10 cellular contexts compared by ENCODE assay signal in the genomic region with DNA sequence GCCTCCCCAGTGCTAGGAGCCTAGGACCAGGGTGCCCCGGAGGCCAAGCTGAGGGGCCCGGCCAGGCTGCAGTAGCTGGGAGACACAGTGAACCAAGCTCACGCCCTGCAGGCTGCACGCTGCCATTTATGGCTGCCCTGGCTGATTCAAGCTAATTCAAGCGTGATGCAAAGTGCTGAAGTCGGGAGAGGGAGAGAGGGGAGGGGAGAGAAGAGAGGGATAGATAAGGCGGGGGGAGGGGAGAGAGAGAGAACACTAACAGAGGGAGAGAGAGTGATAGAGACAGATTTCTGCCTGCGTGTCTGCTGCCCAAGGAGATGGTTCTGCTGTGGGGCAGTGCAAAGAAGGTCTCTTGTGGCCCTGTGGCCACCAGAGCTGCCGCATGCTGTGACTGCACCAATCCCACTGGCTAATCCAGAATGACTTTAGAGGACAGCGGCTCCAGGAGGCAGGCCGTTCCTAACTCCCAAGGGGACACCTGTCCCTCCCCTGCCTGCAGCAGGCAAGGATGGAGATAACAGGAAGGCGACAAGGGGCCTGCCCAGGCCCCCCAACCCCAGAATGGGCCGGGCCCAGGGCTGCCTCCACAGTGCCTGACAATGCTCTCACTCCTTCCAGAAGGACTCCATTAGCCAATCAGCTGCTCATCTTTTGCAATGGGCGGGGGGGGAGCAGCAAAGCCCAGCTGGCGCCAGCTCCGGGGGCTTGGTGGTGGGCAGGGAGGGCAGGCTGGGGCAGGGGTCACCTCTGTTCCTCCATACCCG. TPM values are rescaled to one million over a fixed set of nuclear protein-coding genes. Genes with fewer than 3 reads are reported as not detected.
DNase-seq lines count a peak whose midpoint lies in the region; ATAC-seq and TF ChIP-seq lines count a peak whose summit lies in the region.
"Had no signal": no experiment of that assay in that cellular context is flagged by ENCODE, and none has a peak within 500 bp of the region (broad histone marks: within the 10 kb centered on the region; RNA-seq: fewer than 3 reads in every experiment).

No MANE protein-coding gene starts in this region.

- CTCF ChIA-PET in SK-N-SH (lab: Yijun Ruan, JAX), result interaction anchor here (0.7 to 8.3 kb wide), 19 partner anchors 10 to 389 kb away, joined by 3 to 69 read pairs (median 4); a partner anchor contains a TSS
- CTCF ChIA-PET in activated CD4-positive, alpha-beta T cell treated with anti-CD3 and anti-CD28 coated beads, Interleukin-2, amount 10 ng/mL, durations not matched to agents 7 days and 5 days (lab: Charles Lee), result interaction anchor here (0.5 to 2.4 kb wide), 4 partner anchors 10 to 565 kb away, joined by 3 to 10 read pairs (median 4); no protein-coding TSS in a partner anchor

- peak overlapping the region; percentile 34; the same call in 1 of the 2 replicates for H3K4me3 Mint-ChIP-seq in HFFc6
- H3K4me3 Mint-ChIP-seq in activated CD4-positive, alpha-beta T cell treated with anti-CD3 and anti-CD28 coated beads, Interleukin-2, amount 10 ng/mL, durations not matched to agents 7 days and 5 days, result no peak overlapping the region

- H3F3A ChIP-seq in SK-N-SH (replicated peaks; ENCODE audit: insufficient read depth), result peaks cover 24% of the 10 kb centered on the region

- H3K9me3 Mint-ChIP-seq in HFFc6, result no peaks in the 10 kb centered on the region
- no peaks in the 10 kb centered on the region for H3K9me3 Mint-ChIP-seq in activated CD4-positive, alpha-beta T cell treated with anti-CD3 and anti-CD28 coated beads, Interleukin-2, amount 10 ng/mL, durations not matched to agents 7 days and 5 days

- DNase-seq in HFFc6 (no peak), SK-N-SH (peak; percentile 86), heart right ventricle (no peak), NOMO-1 (lab: John Stamatoyannopoulos, UW; ENCODE audit: unreplicated experiment in 2 of 2) (no peak)
- no peak for DNase-seq in activated CD4-positive, alpha-beta T cell treated with anti-CD3 and anti-CD28 coated beads, Interleukin-2, amount 10 ng/mL, durations not matched to agents 7 days and 5 days
- DNase-seq: foreskin keratinocyte; stimulated activated CD4-positive, alpha-beta T cell treated with anti-CD3 and anti-CD28 coated beads, Interleukin-2, amount 100 ng/mL, for 24 hours had no signal

- POLR2A ChIA-PET in SK-N-SH (lab: Yijun Ruan, JAX), result interaction anchor here (0.6 to 1.9 kb wide), 12 partner anchors 9 to 1705 kb away, joined by 3 to 8 read pairs (median 4); a partner anchor contains a TSS
- POLR2A ChIA-PET in activated CD4-positive, alpha-beta T cell treated with anti-CD3 and anti-CD28 coated beads, Interleukin-2, amount 10 ng/mL, durations not matched to agents 7 days and 5 days (lab: Charles Lee), result no interaction called here

- no peak for TF ChIP-seq CTCF in HFFc6 (IDR thresholded peaks at IDR 0.05)
- no peak for TF ChIP-seq CTCF in SK-N-SH (IDR thresholded peaks at IDR 0.05)
- TF ChIP-seq CTCF in heart right ventricle (IDR thresholded peaks at IDR 0.05), result no peak

- no peak overlapping the region for H3K4me2 ChIP-seq in SK-N-SH
- H3K4me2 ChIP-seq in skeletal muscle satellite cell (ENCODE audit: low read length), result peak overlapping the region; percentile 65

- WGBS in SK-N-SH (ENCODE audit: low lambda C conversion rate), result 67% methylated on average over 15 of the region's 17 CpGs
- 23 to 32% methylated on average over 17 of the region's 17 CpGs for WGBS in heart right ventricle, 2 donors

- H3K27ac ChIP-seq in SK-N-SH (ENCODE audit: low read depth in 2 of 2, low read length in 1 of 2), result peak overlapping the region in 1 of 2 experiments; percentile 78; a peak in 2 of 4 replicates
- H3K27ac ChIP-seq in heart right ventricle, result peak overlapping the region; percentile 88 to 99 (median 96)
- H3K27ac ChIP-seq: foreskin keratinocyte had no signal

- no peaks in the 10 kb centered on the region for H3K27me3 ChIP-seq in SK-N-SH (ENCODE audit: insufficient read depth)
- H3K27me3 ChIP-seq in heart right ventricle, result no peaks in the 10 kb centered on the region
- H3K27me3 ChIP-seq in skeletal muscle satellite cell (ENCODE audit: control insufficient read depth, insufficient read depth, low read length), result no peaks in the 10 kb centered on the region
- H3K27me3 ChIP-seq: foreskin keratinocyte had no signal

- no peak overlapping the region for H3K27ac Mint-ChIP-seq in HFFc6
- no peak overlapping the region for H3K27ac Mint-ChIP-seq in activated CD4-positive, alpha-beta T cell treated with anti-CD3 and anti-CD28 coated beads, Interleukin-2, amount 10 ng/mL, durations not matched to agents 7 days and 5 days

- H3K36me3 ChIP-seq in SK-N-SH (replicated peaks in 1 of 2; ENCODE audit: control insufficient read depth in 1 of 2, insufficient read depth in 2 of 2, low read length in 1 of 2), result peaks cover 0 to 5% of the 10 kb centered on the region in 2 experiments
- H3K36me3 ChIP-seq in heart right ventricle, result peaks cover 0 to 10% (median 0%) of the 10 kb centered on the region in 9 donors
- no peaks in the 10 kb centered on the region for H3K36me3 ChIP-seq in skeletal muscle satellite cell (ENCODE audit: insufficient read depth, low read length)

- H3K36me3 Mint-ChIP-seq in HFFc6 (ENCODE audit: low read depth), result peaks cover 6% of the 10 kb centered on the region; the same call in 1 of the 2 replicates
- no peaks in the 10 kb centered on the region for H3K36me3 Mint-ChIP-seq in activated CD4-positive, alpha-beta T cell treated with anti-CD3 and anti-CD28 coated beads, Interleukin-2, amount 10 ng/mL, durations not matched to agents 7 days and 5 days (ENCODE audit: low read depth)

- H3K4me3 ChIP-seq in SK-N-SH (ENCODE audit: low read depth in 2 of 2, low read length in 1 of 2) (no peak overlapping the region), heart right ventricle (peak overlapping the region in 2 of 10 donors; percentile 5 to 6), skeletal muscle satellite cell (ENCODE audit: low read length) (peak overlapping the region; percentile 43)

- no peaks in the 10 kb centered on the region for H3K9me2 ChIP-seq in SK-N-SH

- TF ChIP-seq EP300 in SK-N-SH (IDR thresholded peaks at IDR 0.05; ENCODE audit: borderline replicate concordance in 1 of 2, low read depth in 1 of 2, low read length in 1 of 2), result no peak

- peaks cover 64% of the 10 kb centered on the region for H4K20me1 ChIP-seq in SK-N-SH (ENCODE audit: insufficient read depth)

- peaks cover 100% of the 10 kb centered on the region for H3K79me2 ChIP-seq in SK-N-SH (ENCODE audit: insufficient read depth)

- H2AFZ ChIP-seq in SK-N-SH (ENCODE audit: low read depth), result no peak overlapping the region

- H3K4me1 Mint-ChIP-seq in HFFc6 (ENCODE audit: low read depth), result peaks cover 60% of the 10 kb centered on the region
- H3K4me1 Mint-ChIP-seq in activated CD4-positive, alpha-beta T cell treated with anti-CD3 and anti-CD28 coated beads, Interleukin-2, amount 10 ng/mL, durations not matched to agents 7 days and 5 days, result peaks cover 30% of the 10 kb centered on the region

- H3K4me1 ChIP-seq in SK-N-SH (ENCODE audit: control insufficient read depth in 1 of 2, insufficient read depth in 2 of 2, low read depth in 1 of 2, low read length in 1 of 2), result peaks cover 26 to 45% of the 10 kb centered on the region in 2 experiments
- H3K4me1 ChIP-seq in heart right ventricle, result peaks cover 43 to 100% (median 88%) of the 10 kb centered on the region in 9 donors
- peaks cover 84% of the 10 kb centered on the region for H3K4me1 ChIP-seq in skeletal muscle satellite cell (ENCODE audit: control insufficient read depth, insufficient read depth, low read length)

- H3K27me3 Mint-ChIP-seq in HFFc6 (ENCODE audit: insufficient read depth), result peaks cover 4% of the 10 kb centered on the region
- no peaks in the 10 kb centered on the region for H3K27me3 Mint-ChIP-seq in activated CD4-positive, alpha-beta T cell treated with anti-CD3 and anti-CD28 coated beads, Interleukin-2, amount 10 ng/mL, durations not matched to agents 7 days and 5 days

- TF ChIP-seq RAD21 in SK-N-SH (IDR thresholded peaks at IDR 0.05; ENCODE audit: low read length), result no peak

- H3K9me3 ChIP-seq in SK-N-SH, result no peaks in the 10 kb centered on the region
- H3K9me3 ChIP-seq in heart right ventricle, result no peaks in the 10 kb centered on the region
- H3K9me3 ChIP-seq in skeletal muscle satellite cell (replicated peaks; ENCODE audit: low read length), result no peaks in the 10 kb centered on the region

- H3K9ac ChIP-seq in SK-N-SH, result no peak overlapping the region
- peak overlapping the region; percentile 76 for H3K9ac ChIP-seq in skeletal muscle satellite cell (ENCODE audit: low read depth, low read length)

- peak; percentile 1 to 46 (median 22) for ATAC-seq in heart right ventricle
- ATAC-seq in HG03196 (IDR thresholded peaks at IDR 0.05; ENCODE audit: unreplicated experiment), result no peak
- ATAC-seq in GM21367 (IDR thresholded peaks at IDR 0.05; ENCODE audit: unreplicated experiment), result no peak
- ATAC-seq: foreskin keratinocyte had no signal

- intact Hi-C loops in heart right ventricle (cut with DNase I), result no loop called here

RNA-seq across cellular contexts. Expression of a gene that starts 12.9 kb away (rescaled TPM):
- 100 to 1,000 TPM; 180 to 259 (median 192) TPM for total RNA-seq in HFFc6 (2021; fragmentation: NEBNext Ultra II Directional; extraction: Animal tissue kit (Norgen Biotek cat#: 25700))
- polyA plus RNA-seq in SK-N-SH (2012; rRNA removed) (154 and 187 TPM in 2 replicates), heart right ventricle (100 to 1,000 TPM; 121 to 199 TPM)
- 223 and 232 TPM in 2 replicates for polyA plus RNA-seq in SK-N-SH (2012; cell fraction: cytosol; rRNA removed)
- 55.0 and 81.5 TPM in 2 replicates for polyA plus RNA-seq in SK-N-SH (2012; cell fraction: nucleus; rRNA removed)
- 100 to 1,000 TPM; 298 to 586 (median 488) TPM for total RNA-seq in heart right ventricle
- total RNA-seq in skeletal muscle satellite cell (2012; rRNA removed), result 186 and 268 TPM in 2 replicates
- total RNA-seq in activated CD4-positive, alpha-beta T cell treated with anti-CD3 and anti-CD28 coated beads, Interleukin-2, amount 10 ng/mL, durations not matched to agents 7 days and 5 days, result 10 to 100 TPM; 25.7 to 27.3 TPM

RNA-seq across cellular contexts. Expression of a gene that starts 28.5 kb away (rescaled TPM):
- total RNA-seq in HFFc6 (2021; fragmentation: NEBNext Ultra II Directional; extraction: Animal tissue kit (Norgen Biotek cat#: 25700)), result 10 to 100 TPM; 32.9 to 44.3 (median 37.3) TPM
- polyA plus RNA-seq in SK-N-SH (2012; rRNA removed) (20.1 and 23.3 TPM in 2 replicates), heart right ventricle (10 to 100 TPM; 36.1 to 56.5 TPM)
- 15.2 and 15.7 TPM in 2 replicates for polyA plus RNA-seq in SK-N-SH (2012; cell fraction: cytosol; rRNA removed)
- polyA plus RNA-seq in SK-N-SH (2012; cell fraction: nucleus; rRNA removed), result 60.2 and 109 TPM in 2 replicates
- 10 to 100 TPM; 34.6 to 79.3 (median 43.2) TPM for total RNA-seq in heart right ventricle
- 21.0 and 22.7 TPM in 2 replicates for total RNA-seq in skeletal muscle satellite cell (2012; rRNA removed)
- 10 to 100 TPM; 42.9 to 51.3 TPM for total RNA-seq in activated CD4-positive, alpha-beta T cell treated with anti-CD3 and anti-CD28 coated beads, Interleukin-2, amount 10 ng/mL, durations not matched to agents 7 days and 5 days

RNA-seq across cellular contexts. Expression of a gene that starts 28.8 kb away (rescaled TPM):
- total RNA-seq in HFFc6 (2021; fragmentation: NEBNext Ultra II Directional; extraction: Animal tissue kit (Norgen Biotek cat#: 25700)), result 10 to 100 TPM; 30.1 to 32.8 (median 31.1) TPM
- polyA plus RNA-seq in SK-N-SH (2012; rRNA removed) (75.9 and 96.8 TPM in 2 replicates), heart right ventricle (10 to 100 TPM; 24.5 to 41.8 TPM)
- 87.6 and 89.2 TPM in 2 replicates for polyA plus RNA-seq in SK-N-SH (2012; cell fraction: cytosol; rRNA removed)
- polyA plus RNA-seq in SK-N-SH (2012; cell fraction: nucleus; rRNA removed), result 80.8 and 107 TPM in 2 replicates
- total RNA-seq in heart right ventricle, result 10 to 100 TPM; 18.0 to 29.9 (median 24.7) TPM
- 25.1 and 32.2 TPM in 2 replicates for total RNA-seq in skeletal muscle satellite cell (2012; rRNA removed)
- 10 to 100 TPM; 33.0 to 35.7 TPM for total RNA-seq in activated CD4-positive, alpha-beta T cell treated with anti-CD3 and anti-CD28 coated beads, Interleukin-2, amount 10 ng/mL, durations not matched to agents 7 days and 5 days

RNA-seq across cellular contexts. Expression of a gene that starts 39.2 kb away (rescaled TPM):
- 100 to 1,000 TPM; 179 to 220 (median 215) TPM for total RNA-seq in HFFc6 (2021; fragmentation: NEBNext Ultra II Directional; extraction: Animal tissue kit (Norgen Biotek cat#: 25700))
- polyA plus RNA-seq in SK-N-SH (2012; rRNA removed), result 211 and 271 TPM in 2 replicates
- polyA plus RNA-seq in SK-N-SH (2012; cell fraction: cytosol; rRNA removed), result 162 and 197 TPM in 2 replicates
- 1,226 and 1,940 TPM in 2 replicates for polyA plus RNA-seq in SK-N-SH (2012; cell fraction: nucleus; rRNA removed)
- 100 to 1,000 TPM in 1 of 10 donors, 10 to 100 TPM in 9; 58.8 to 103 (median 76.3) TPM for total RNA-seq in heart right ventricle
- polyA plus RNA-seq in heart right ventricle, result 100 to 1,000 TPM in 1 of 2 donors, 10 to 100 TPM in 1; 93.4 to 109 TPM
- 193 and 226 TPM in 2 replicates for total RNA-seq in skeletal muscle satellite cell (2012; rRNA removed)
- total RNA-seq in activated CD4-positive, alpha-beta T cell treated with anti-CD3 and anti-CD28 coated beads, Interleukin-2, amount 10 ng/mL, durations not matched to agents 7 days and 5 days, result 100 to 1,000 TPM; 398 to 443 TPM

RNA-seq across cellular contexts. Expression of a gene that starts 40.0 kb away (rescaled TPM):
- 10 to 100 TPM; 16.1 to 23.4 (median 20.7) TPM for total RNA-seq in HFFc6 (2021; fragmentation: NEBNext Ultra II Directional; extraction: Animal tissue kit (Norgen Biotek cat#: 25700))
- polyA plus RNA-seq in SK-N-SH (2012; rRNA removed), result 22.7 and 28.3 TPM in 2 replicates
- polyA plus RNA-seq in SK-N-SH (2012; cell fraction: cytosol; rRNA removed), result 24.9 and 26.3 TPM in 2 replicates
- polyA plus RNA-seq in SK-N-SH (2012; cell fraction: nucleus; rRNA removed), result 28.4 and 31.2 TPM in 2 replicates
- total RNA-seq in heart right ventricle, result 10 to 100 TPM; 25.1 to 34.4 (median 29.6) TPM
- 10 to 100 TPM in 1 of 2 donors, 1 to 10 TPM in 1; 9.2 to 23.2 TPM for polyA plus RNA-seq in heart right ventricle
- 24.6 and 27.7 TPM in 2 replicates for total RNA-seq in skeletal muscle satellite cell (2012; rRNA removed)
- total RNA-seq in activated CD4-positive, alpha-beta T cell treated with anti-CD3 and anti-CD28 coated beads, Interleukin-2, amount 10 ng/mL, durations not matched to agents 7 days and 5 days, result 10 to 100 TPM; 21.8 to 27.7 TPM

Comparison
In these comparisons a context has a peak if more than half of its experiments do, and no peak if none do; other contexts are left out.
1. ATAC-seq: peak in heart right ventricle (8 of 8); none in HG03196 (single experiment) and GM21367 (single experiment).
2. RNA of a gene that starts 12.9 kb away (total RNA-seq): 298 to 586 TPM in heart right ventricle and 180 to 259 TPM in HFFc6; 25.7 to 27.3 TPM in activated CD4-positive, alpha-beta T cell treated with anti-CD3 and anti-CD28 coated beads, Interleukin-2, amount 10 ng/mL, durations not matched to agents 7 days and 5 days; every median in the first group is over 4 times any median in the second.